1 cellular context compared by ENCODE assay signal in the genomic region with DNA sequence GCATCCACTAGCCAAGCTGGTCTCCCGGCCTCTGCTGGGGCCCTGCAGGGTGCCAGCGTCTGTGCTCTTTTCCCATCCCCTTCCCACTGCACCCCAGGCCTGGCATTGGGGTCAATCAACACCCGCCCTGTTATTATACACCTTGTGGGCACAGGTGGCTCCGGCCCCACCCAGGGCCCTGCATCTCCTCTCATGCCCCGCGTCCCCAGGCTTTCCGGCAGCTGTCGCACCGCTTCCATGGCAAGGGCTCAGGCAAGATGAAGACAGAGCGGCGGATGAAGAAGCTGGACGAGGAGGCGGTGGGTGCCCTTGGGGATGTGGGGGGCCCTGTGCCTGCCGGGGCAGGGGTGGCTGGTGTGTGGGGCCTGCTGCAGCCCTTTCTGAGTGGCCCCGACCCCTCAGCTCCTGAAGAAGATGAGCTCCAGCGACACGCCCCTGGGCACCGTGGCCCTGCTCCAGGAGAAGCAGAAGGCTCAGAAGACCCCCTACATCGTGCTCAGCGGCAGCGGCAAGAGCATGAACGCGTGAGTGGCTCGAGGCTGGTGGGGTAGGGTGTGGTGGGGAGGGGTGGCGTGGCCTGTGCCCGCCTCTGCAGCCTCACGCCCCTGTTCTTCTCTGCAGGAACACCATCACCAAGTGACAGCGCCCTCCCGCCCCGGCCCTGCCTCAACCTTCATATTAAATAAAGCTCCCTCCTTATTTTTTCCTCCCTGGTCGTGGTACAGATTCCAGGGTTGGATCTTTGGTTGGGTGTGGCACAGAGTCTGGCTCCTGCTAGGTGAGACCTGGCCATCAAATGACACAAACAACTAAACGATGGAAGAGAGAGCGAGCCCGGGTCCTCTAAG.
A peak's percentile ranks its signal among the peaks of the same experiment; 100 is the strongest.
TF ChIP-seq lines count a peak whose summit lies in the region.

No MANE protein-coding gene starts in this region.

TF ChIP-seq in HepG2, 621 proteins besides CTCF, POLR2A, EP300 and RAD21:
- TF ChIP-seq AGO2 (optimal IDR thresholded peaks at IDR 0.05; ENCODE audit: low read depth, low read length) (peak; percentile 27), MED13 (CRISPR knock-in tag; IDR thresholded peaks at IDR 0.05) (no peak)
